2 cellular contexts compared by ENCODE assay signal in genomic region chr2:99503662-99504416, GRCh38.
TF ChIP-seq lines count a peak whose summit lies in the region.

No MANE protein-coding gene starts in this region.

TF ChIP-seq in HCT116, 20 proteins besides CTCF, POLR2A, EP300 and RAD21:
- TF ChIP-seq JUND (IDR thresholded peaks at IDR 0.05) (peak; percentile 79), SP1 (IDR thresholded peaks at IDR 0.05; ENCODE audit: low read depth) (peak; percentile 60; the same call in 1 of the 2 replicates), FOSL1 (IDR thresholded peaks at IDR 0.05; ENCODE audit: low read depth) (peak; percentile 89), MAX (IDR thresholded peaks at IDR 0.05) (peak; percentile 35), SRF (IDR thresholded peaks at IDR 0.05; ENCODE audit: low read depth) (peak; percentile 35; the same call in 1 of the 2 replicates), CBX3 (IDR thresholded peaks at IDR 0.05; ENCODE audit: low read depth) (peak; percentile 79), CEBPB (IDR thresholded peaks at IDR 0.05; ENCODE audit: low read depth) (peak; percentile 61; the same call in 1 of the 2 replicates)

TF ChIP-seq in GM12878, 131 proteins besides CTCF, POLR2A, EP300 and RAD21:
- TF ChIP-seq JUNB (IDR thresholded peaks at IDR 0.05) = 0 out of 2 replicates have a peak, but pooled peaks have one; percentile 15
TF ChIP-seq in GM12878: peak in this region for 1; not testable (repeated sequence) for 130.
